ENCODE assay signal across 21 cellular contexts in the genomic region with DNA sequence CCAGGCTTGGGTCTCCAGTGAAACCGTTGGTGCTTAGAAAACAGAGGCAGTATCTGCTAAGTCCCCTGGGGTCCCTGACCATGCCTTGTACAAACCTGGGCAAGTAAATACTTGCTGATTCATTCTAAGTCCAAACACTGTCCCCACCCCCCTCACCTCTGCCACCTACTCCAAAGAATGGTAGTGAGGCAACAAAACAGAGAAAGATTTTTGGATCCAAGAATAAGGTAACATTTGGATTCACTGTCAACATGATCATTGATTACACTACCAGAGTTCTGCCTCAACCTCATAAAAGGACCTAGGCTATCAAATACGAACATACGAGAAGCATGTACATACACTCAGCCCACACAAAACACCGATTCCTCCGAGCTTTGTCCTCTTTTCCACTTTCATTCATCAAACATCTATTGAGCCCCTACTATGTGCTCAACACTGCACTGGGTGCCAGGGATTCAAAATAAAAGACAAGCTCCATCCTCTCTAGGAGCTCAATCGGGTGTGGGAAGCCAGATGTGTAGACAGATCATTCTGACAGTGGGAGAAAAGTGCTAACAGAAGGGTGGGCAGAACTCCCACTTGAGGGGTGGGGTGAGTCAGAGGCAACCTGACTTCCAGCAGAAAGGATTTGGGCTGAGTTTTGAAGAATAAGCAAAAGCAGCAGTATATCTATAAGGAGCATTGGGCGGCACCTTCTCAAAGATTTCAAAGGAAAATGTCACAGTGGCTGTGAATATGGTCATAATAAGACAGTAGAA.
DNase-seq lines count a peak whose midpoint lies in the region; ATAC-seq and TF ChIP-seq lines count a peak whose summit lies in the region.
"Had no signal": no experiment of that assay in that cellular context is flagged by ENCODE, and none has a peak within 500 bp of the region (broad histone marks: within the 10 kb centered on the region; RNA-seq: fewer than 3 reads in every experiment).

No MANE protein-coding gene starts in this region.

- H3K27me3 Mint-ChIP-seq in immature natural killer cell (ENCODE audit: low read depth in 3 of 3), result no peaks in the 10 kb centered on the region

- H3K27ac Mint-ChIP-seq in immature natural killer cell, result no peak overlapping the region
- H3K27ac Mint-ChIP-seq: CD4-positive, alpha-beta memory T cell; GM23338 had no signal

- no peak overlapping the region for H3K9ac ChIP-seq in BLaER1

- TF ChIP-seq CTCF in HEK293 (tag by site-specific recombination; IDR thresholded peaks at IDR 0.05) (no peak), right lobe of liver (IDR thresholded peaks at IDR 0.05) (no peak), right atrium auricular region (IDR thresholded peaks at IDR 0.05) (no peak)

- no peaks in the 10 kb centered on the region for H3K36me3 Mint-ChIP-seq in immature natural killer cell
- H3K36me3 Mint-ChIP-seq: CD4-positive, alpha-beta memory T cell had no signal

- ATAC-seq in right lobe of liver (peak; percentile 67 to 86 (median 76)), GM18873 (IDR thresholded peaks at IDR 0.05; ENCODE audit: low FRiP score, unreplicated experiment) (no peak), HG03521 (IDR thresholded peaks at IDR 0.05; ENCODE audit: unreplicated experiment) (no peak)
- ATAC-seq: GM23338, HCT116 had no signal

- no peaks in the 10 kb centered on the region for H3K4me1 Mint-ChIP-seq in immature natural killer cell
- H3K4me1 Mint-ChIP-seq: CD4-positive, alpha-beta memory T cell; GM23338 had no signal

- H3K4me3 Mint-ChIP-seq in immature natural killer cell, result no peak overlapping the region
- H3K4me3 Mint-ChIP-seq: CD4-positive, alpha-beta memory T cell; GM23338; H9; HFFc6 had no signal

- H3K9me3 Mint-ChIP-seq in immature natural killer cell, result peaks cover 0 to 9% (median 1%) of the 10 kb centered on the region in 6 donors
- H3K9me3 Mint-ChIP-seq: GM23338 had no signal

- intact Hi-C loops in right lobe of liver (cut with DNase I), result no loop called here

- no peak for TF ChIP-seq POLR2A in right lobe of liver (IDR thresholded peaks at IDR 0.05)

- DNase-seq in NCI-H69 (lab: John Stamatoyannopoulos, UW) (peak; percentile 4), right lobe of liver (peak in 2 of 3 donors; percentile 41 to 58), right atrium auricular region (ENCODE audit: low spot score) (no peak), immature natural killer cell (no peak)
- DNase-seq: 8988T; AML-193; BE2C; C1 segment of cervical spinal cord; CD4-positive, alpha-beta memory T cell; COR-L47; DMS153; DND-41; H9 had no signal

- H4K20me1 ChIP-seq in BLaER1, result no peaks in the 10 kb centered on the region

- WGBS in right lobe of liver (ENCODE audit: insufficient coverage, low coverage, low lambda C conversion rate, missing lambda C conversion rate), result 65% methylated on average over 5 of the region's 7 CpGs

- no peaks in the 10 kb centered on the region for H3K36me3 ChIP-seq in BLaER1
- H3K36me3 ChIP-seq in HEK293 (ENCODE audit: control insufficient read depth in 2 of 2, insufficient read depth in 1 of 2, low read length in 2 of 2), result no peaks in the 10 kb centered on the region
- H3K36me3 ChIP-seq in right lobe of liver, result no peaks in the 10 kb centered on the region
- no peaks in the 10 kb centered on the region for H3K36me3 ChIP-seq in right atrium auricular region
- H3K36me3 ChIP-seq: BE2C had no signal

- CTCF ChIA-PET in HEK293 (lab: Yijun Ruan, JAX), result no interaction called here

- POLR2A ChIA-PET in HEK293 (lab: Yijun Ruan, JAX), result no interaction called here

- H3K9me3 ChIP-seq in BLaER1 (no peaks in the 10 kb centered on the region), HEK293 (ENCODE audit: control insufficient read depth, insufficient read depth, low read depth, low read length) (no peaks in the 10 kb centered on the region), right lobe of liver (no peaks in the 10 kb centered on the region), right atrium auricular region (no peaks in the 10 kb centered on the region)
- H3K9me3 ChIP-seq: A549, BE2C had no signal

- H3K27me3 ChIP-seq in BLaER1 (no peaks in the 10 kb centered on the region), right lobe of liver (no peaks in the 10 kb centered on the region), right atrium auricular region (no peaks in the 10 kb centered on the region)
- H3K27me3 ChIP-seq: BE2C had no signal

- H3K27ac ChIP-seq in BLaER1 (no peak overlapping the region), HEK293 (ENCODE audit: extremely low read depth, low read depth, low read length) (no peak overlapping the region), right lobe of liver (peak overlapping the region in 2 of 3 donors; percentile 36 to 52), right atrium auricular region (no peak overlapping the region)
- H3K27ac ChIP-seq: A549 had no signal

- H3K4me3 ChIP-seq in BLaER1, result no peak overlapping the region
- H3K4me3 ChIP-seq in HEK293 (ENCODE audit: low read depth, low read length), result no peak overlapping the region
- no peak overlapping the region for H3K4me3 ChIP-seq in right lobe of liver
- H3K4me3 ChIP-seq in right atrium auricular region, result no peak overlapping the region
- H3K4me3 ChIP-seq: A549, GM23338 had no signal

- H3K4me1 ChIP-seq in BLaER1 (peaks cover 48% of the 10 kb centered on the region), HEK293 (ENCODE audit: control insufficient read depth, insufficient read depth, low read length) (no peaks in the 10 kb centered on the region), right lobe of liver (peaks cover 0 to 23% (median 9%) of the 10 kb centered on the region in 4 donors), right atrium auricular region (no peaks in the 10 kb centered on the region)
- H3K4me1 ChIP-seq: BE2C had no signal

- H3K4me2 ChIP-seq in BLaER1, result peak overlapping the region; percentile 3; the same call in 1 of the 2 replicates
- H3K4me2 ChIP-seq: A549, GM23338 had no signal

TF ChIP-seq in HEK293, 187 proteins besides CTCF, POLR2A, EP300 and RAD21:
- TF ChIP-seq ZNF132 (tag by site-specific recombination; IDR thresholded peaks at IDR 0.05; ENCODE audit: borderline replicate concordance), result no peak
- peak; percentile 49; the same call in 1 of the 2 replicates for TF ChIP-seq ZFHX2 (tag by site-specific recombination; conservative IDR thresholded peaks at IDR 0.05)
- peak; percentile 66; the same call in 1 of the 2 replicates for TF ChIP-seq EGR2 (tag by site-specific recombination; IDR thresholded peaks at IDR 0.05; ENCODE audit: low read depth)

Comparison
In these comparisons a context has a peak if more than half of its experiments do, and no peak if none do; other contexts are left out.
1. H3K27ac ChIP-seq: peak in right lobe of liver (2 of 3); none in BLaER1 (single experiment), HEK293 (single experiment) and right atrium auricular region (0 of 2).
2. DNase-seq: peak in NCI-H69 (single experiment) and right lobe of liver (2 of 3); none in right atrium auricular region (single experiment) and immature natural killer cell (0 of 3).
3. ATAC-seq: peak in right lobe of liver (4 of 4); none in GM18873 (single experiment) and HG03521 (single experiment).